Comparison of ENCODE assay signal across 9 cellular contexts in genomic region chr11:85647078-85647477, GRCh38. TPM values are rescaled to one million over a fixed set of nuclear protein-coding genes. Genes with fewer than 3 reads are reported as not detected.
DNase-seq lines count a peak whose midpoint lies in the region; ATAC-seq, FAIRE-seq and TF ChIP-seq lines count a peak whose summit lies in the region.
"Had no signal": no experiment of that assay in that cellular context is flagged by ENCODE, and none has a peak within 500 bp of the region (broad histone marks: within the 10 kb centered on the region; RNA-seq: fewer than 3 reads in every experiment).

No MANE protein-coding gene starts in this region.

- 8 to 10% methylated on average over 2 of the region's 2 CpGs for WGBS in pancreas, 2 donors

- peak; percentile 8 for ATAC-seq in GM18909 (IDR thresholded peaks at IDR 0.05; ENCODE audit: poor library complexity, unreplicated experiment)
- ATAC-seq in pancreas = peak; percentile 2 to 36 (median 16)

- H3K9ac ChIP-seq in Loucy (ENCODE audit: low read depth, low read length, poor library complexity, severe bottlenecking) (peak overlapping the region; percentile 75), endocrine pancreas (ENCODE audit: control insufficient read depth, insufficient read depth, low read length) (peak overlapping the region; percentile 22)

- peak overlapping the region; percentile 68 to 87 (median 77) for H3K27ac ChIP-seq in pancreas

- no peaks in the 10 kb centered on the region for H3F3A ChIP-seq in Loucy (ENCODE audit: low read depth)

- H3K9me3 ChIP-seq in Loucy (ENCODE audit: insufficient read depth, low read depth, low read length) = no peaks in the 10 kb centered on the region
- no peaks in the 10 kb centered on the region for H3K9me3 ChIP-seq in endocrine pancreas (ENCODE audit: control insufficient read depth, low read length)
- H3K9me3 ChIP-seq in pancreas = no peaks in the 10 kb centered on the region

- TF ChIP-seq CTCF in Loucy (conservative IDR thresholded peaks at IDR 0.05; ENCODE audit: low read length) = no peak
- TF ChIP-seq CTCF in pancreas (IDR thresholded peaks at IDR 0.05) = no peak

- peak overlapping the region; percentile 83 for H2AFZ ChIP-seq in Loucy (ENCODE audit: low read length)

- H3K27me3 ChIP-seq in Loucy (ENCODE audit: insufficient read depth, low read length, poor library complexity, severe bottlenecking) (peaks cover 28% of the 10 kb centered on the region), endocrine pancreas (ENCODE audit: control insufficient read depth, insufficient read depth, low read length) (peaks cover 2% of the 10 kb centered on the region), pancreas (no peaks in the 10 kb centered on the region)

- FAIRE-seq in pancreas (lab: Jason Lieb, UNC) = no peak
- FAIRE-seq in frontal cortex (lab: Jason Lieb, UNC) = no peak

- H3K4me3 ChIP-seq in Loucy (ENCODE audit: low read length, poor library complexity, severe bottlenecking) = peak overlapping the region; percentile 81
- H3K4me3 ChIP-seq in endocrine pancreas (ENCODE audit: control insufficient read depth, insufficient read depth, low read length) = peak overlapping the region; percentile 94
- peak overlapping the region; percentile 41 to 61 (median 49) for H3K4me3 ChIP-seq in pancreas

- peaks cover 11% of the 10 kb centered on the region; the same call in 1 of the 2 replicates for H3K79me2 ChIP-seq in Loucy (ENCODE audit: insufficient read depth, low read length)

- H4K20me1 ChIP-seq in Loucy (ENCODE audit: insufficient read depth, low read length, poor library complexity, severe bottlenecking) = no peaks in the 10 kb centered on the region

- peak overlapping the region; percentile 86 for H3K4me2 ChIP-seq in Loucy (ENCODE audit: low read depth, low read length, poor library complexity, severe bottlenecking)

- DNase-seq in pancreas (no peak), GOT3 (lab: John Stamatoyannopoulos, UW) (no peak), nucleus accumbens (lab: John Stamatoyannopoulos, UW) (no peak), EL (no peak), frontal cortex (ENCODE audit: low spot score in 2 of 2) (no peak)

- intact Hi-C loops in pancreas (cut with DNase I) = no loop called here

- H3K4me1 ChIP-seq in Loucy (ENCODE audit: insufficient read depth, low read length, poor library complexity, severe bottlenecking) (peaks cover 12% of the 10 kb centered on the region), endocrine pancreas (ENCODE audit: control insufficient read depth, insufficient read depth, low read length) (peaks cover 10% of the 10 kb centered on the region), pancreas (peaks cover 7 to 22% (median 15%) of the 10 kb centered on the region in 3 donors)

- H3K36me3 ChIP-seq in Loucy (ENCODE audit: insufficient read depth, low read length) (no peaks in the 10 kb centered on the region), endocrine pancreas (ENCODE audit: control insufficient read depth, insufficient read depth, low read length) (no peaks in the 10 kb centered on the region), pancreas (no peaks in the 10 kb centered on the region)

- no peaks in the 10 kb centered on the region for H3K9me2 ChIP-seq in Loucy (replicated peaks; ENCODE audit: low read depth, low read length)

RNA-seq across cellular contexts. Expression of gene TMEM126A, which starts 0.7 kb away (rescaled TPM):
- 10 to 100 TPM in 5 of 6 donors, 1 to 10 TPM in 1; 9.6 to 18.2 (median 13.7) TPM for total RNA-seq in pancreas
- 10 to 100 TPM; 26.7 to 27.8 TPM for polyA plus RNA-seq in pancreas
- 33.8 TPM for total RNA-seq in frontal cortex

RNA-seq across cellular contexts. Expression of gene CREBZF, which starts 17.9 kb away (rescaled TPM):
- total RNA-seq in pancreas (10 to 100 TPM; 13.7 to 25.8 (median 20.2) TPM), frontal cortex (78.3 TPM)
- polyA plus RNA-seq in pancreas = 10 to 100 TPM; 41.4 to 41.6 TPM

RNA-seq across cellular contexts. Expression of gene TMEM126B, which starts 18.7 kb away (rescaled TPM):
- total RNA-seq in pancreas (10 to 100 TPM in 5 of 6 donors, 1 to 10 TPM in 1; 9.7 to 25.0 (median 15.3) TPM), frontal cortex (47.3 TPM)
- polyA plus RNA-seq in pancreas = 10 to 100 TPM; 34.1 to 39.3 TPM

RNA-seq across cellular contexts. Expression of gene DLG2, which starts 19.9 kb away (rescaled TPM):
- total RNA-seq in pancreas (1 to 10 TPM; 2.5 to 5.4 (median 4.5) TPM), frontal cortex (174 TPM)
- polyA plus RNA-seq in pancreas = 1 to 10 TPM; 1.2 to 2.2 TPM

RNA-seq across cellular contexts. Expression of gene CCDC89, which starts 38.9 kb away (rescaled TPM):
- total RNA-seq in pancreas (under 1 TPM in 2 of 6 donors, not detected in 4; 0.12 to 0.62 TPM), frontal cortex (0.41 TPM)
- under 1 TPM; 0.11 to 0.31 TPM for polyA plus RNA-seq in pancreas
- total RNA-seq: activated CD8-positive, alpha-beta memory T cell treated with anti-CD3 and anti-CD28 coated beads for 36 hours had no signal
